26 cellular contexts compared by ENCODE assay signal in genomic region chr10:8146650-8147049, GRCh38.
DNase-seq lines count a peak whose midpoint lies in the region; ATAC-seq, FAIRE-seq and TF ChIP-seq lines count a peak whose summit lies in the region.
"Had no signal": no experiment of that assay in that cellular context is flagged by ENCODE, and none has a peak within 500 bp of the region (broad histone marks: within the 10 kb centered on the region; RNA-seq: fewer than 3 reads in every experiment).

No MANE protein-coding gene starts in this region.

- CTCF ChIA-PET in mammary epithelial cell (lab: Charles Lee; ENCODE audit: low non-redundant PET), result interaction anchor here (0.6 kb wide), 1 partner anchor 397 kb away, joined by 8 read pairs; no protein-coding TSS in a partner anchor

- no peaks in the 10 kb centered on the region for H3K27me3 ChIP-seq in mammary epithelial cell (ENCODE audit: insufficient read depth, low read length)
- H3K27me3 ChIP-seq: transverse colon had no signal

- H3K4me1 ChIP-seq in mammary epithelial cell (ENCODE audit: insufficient read depth, low read length), result peaks cover 9% of the 10 kb centered on the region
- H3K4me1 ChIP-seq: adrenal gland, Caco-2, transverse colon had no signal

- peak overlapping the region; percentile 49 for H2AFZ ChIP-seq in mammary epithelial cell (ENCODE audit: low read depth, low read length)

- H3K27ac ChIP-seq in mammary epithelial cell (ENCODE audit: insufficient read depth, low read depth, low read length), result no peak overlapping the region
- H3K27ac ChIP-seq: adrenal gland, transverse colon had no signal

- DNase-seq in HK-2 (ENCODE audit: unreplicated experiment) (peak; percentile 7), RPMI7951 (ENCODE audit: low read depth) (peak; percentile 79), mammary epithelial cell (peak; percentile 69), urothelium cell line (ENCODE audit: low spot score) (peak; percentile 75), foreskin fibroblast (no peak), germinal center (ENCODE audit: low spot score) (no peak)
- DNase-seq: activated naive CD4-positive, alpha-beta T cell treated with Interleukin-2 at 50 U/mL for 16 hours; activated T-cell treated with anti-CD3 and anti-CD28 coated beads, Interleukin-2, amount 50 U/mL, for 72 hours; adrenal gland; C1 segment of cervical spinal cord; Caco-2; effector CD8-positive, alpha-beta T cell; erythroblast; Karpas-422; mesenchymal stem cell; NCI-H1694; NCI-H526; NK-92 treated with Interleukin-12 subunit alpha and Interleukin-12 subunit beta, amount 100 ng/mL, for 24 hours; stimulated activated CD4-positive, alpha-beta T cell treated with anti-CD3 and anti-CD28 coated beads, Interleukin-12 subunit alpha, Interleukin-12 subunit beta, amount 100 ng/mL, for 4 hours; stimulated activated CD4-positive, alpha-beta T cell treated with anti-CD3 and anti-CD28 coated beads, Interleukin-4, amount 100 ng/mL, for 1 hour; transverse colon had no signal

- in situ Hi-C loops in mammary epithelial cell (cut with MboI; ENCODE audit: low sequenced_read_pairs in 2 of 2), result no loop called here

- TF ChIP-seq CTCF in mammary epithelial cell (conservative IDR thresholded peaks at IDR 0.05 in 1 of 2, IDR thresholded peaks at IDR 0.05 in 1 of 2; ENCODE audit: extremely low read depth in 1 of 2, insufficient read depth in 1 of 2, low read depth in 1 of 2, low read length in 2 of 2) (no peak), foreskin fibroblast (IDR thresholded peaks at IDR 0.05; ENCODE audit: low read depth, low read length) (no peak)

- intact Hi-C loops in mammary epithelial cell (cut with micrococcal nuclease), result no loop called here

- H3K79me2 ChIP-seq in mammary epithelial cell (ENCODE audit: insufficient read depth, low read length), result no peaks in the 10 kb centered on the region

- peak overlapping the region; percentile 10 for H3K4me2 ChIP-seq in mammary epithelial cell (ENCODE audit: insufficient read depth, low read depth, low read length)

- no TSS peak for BruUV-seq in mammary epithelial cell (replicated peaks; lab: Mats Ljungman, UMichigan)

- no peaks in the 10 kb centered on the region for H3K36me3 ChIP-seq in mammary epithelial cell (ENCODE audit: insufficient read depth, low read length)
- H3K36me3 ChIP-seq: adrenal gland, transverse colon had no signal

- no peaks in the 10 kb centered on the region for H4K20me1 ChIP-seq in mammary epithelial cell (ENCODE audit: insufficient read depth, low read length)

- H3K9me3 ChIP-seq in mammary epithelial cell (replicated peaks; ENCODE audit: insufficient read depth, low read length), result no peaks in the 10 kb centered on the region
- H3K9me3 ChIP-seq: adrenal gland, Caco-2, transverse colon had no signal

- WGBS in mammary epithelial cell (ENCODE audit: low coverage, missing lambda C conversion rate), result 30% methylated on average over 9 of the region's 9 CpGs

- dilution Hi-C loops in mammary epithelial cell (cut with HindIII; ENCODE audit: low sequenced_read_pairs), result loop anchor here (5.0 kb wide), 1 partner anchor 79 kb away; no protein-coding TSS in a partner anchor

- H3K4me3 ChIP-seq in mammary epithelial cell (replicated peaks in 1 of 3; ENCODE audit: insufficient read depth in 1 of 3, low read depth in 2 of 3, low read length in 3 of 3), result no peak overlapping the region
- H3K4me3 ChIP-seq in foreskin fibroblast (ENCODE audit: low read depth in 1 of 2, low read length in 2 of 2), result no peak overlapping the region
- H3K4me3 ChIP-seq: adrenal gland, transverse colon had no signal

- ATAC-seq in HG03354 (IDR thresholded peaks at IDR 0.05; ENCODE audit: poor library complexity, severe bottlenecking, unreplicated experiment), result no peak
- ATAC-seq: activated T-cell treated with anti-CD3 and anti-CD28 coated beads, Interleukin-2, amount 50 U/mL, for 72 hours; HepG2; Panc1; sciatic nerve had no signal

- peak; percentile 30 for FAIRE-seq in urothelium cell line (lab: Jason Lieb, UNC)
- FAIRE-seq: colon, HepG2 had no signal

- no peak overlapping the region for H3K9ac ChIP-seq in mammary epithelial cell (ENCODE audit: insufficient read depth, low read length)

Comparison
In these comparisons a context has a peak if more than half of its experiments do, and no peak if none do; other contexts are left out.
1. DNase-seq: peak in HK-2 (single experiment), RPMI7951 (single experiment), mammary epithelial cell (single experiment) and urothelium cell line (single experiment); none in foreskin fibroblast (0 of 2) and germinal center (single experiment).